8 cellular contexts compared by ENCODE assay signal in genomic region chr6:8435845-8436168, GRCh38. TPM values are rescaled to one million over a fixed set of nuclear protein-coding genes. Genes with fewer than 3 reads are reported as not detected.
DNase-seq lines count a peak whose midpoint lies in the region; ATAC-seq and TF ChIP-seq lines count a peak whose summit lies in the region.

No MANE protein-coding gene starts in this region.

- ATAC-seq in HG02623 (IDR thresholded peaks at IDR 0.05; ENCODE audit: unreplicated experiment): no peak

- H3K9ac ChIP-seq in parathyroid adenoma: no peak overlapping the region

- peaks cover 7% of the 10 kb centered on the region for H3K79me2 ChIP-seq in parathyroid adenoma

- H2AFZ ChIP-seq in parathyroid adenoma: peak overlapping the region; percentile 96

- DNase-seq in NCI-H1105 treated with DMSO at 0.1 percent for 48 hours (lab: John Stamatoyannopoulos, UW) (peak; percentile 72), NCI-H1105 (lab: John Stamatoyannopoulos, UW) (no peak), SJSA1 (ENCODE audit: low read depth in 1 of 2, low spot score in 2 of 2) (no peak), fibroblast of peridontal ligament (ENCODE audit: extremely low read depth) (peak; percentile 62), amniotic stem cell (lab: John Stamatoyannopoulos, UW) (no peak)
- no peak for DNase-seq in central memory CD4-positive, alpha-beta T cell

- H3K9me3 ChIP-seq in SJSA1 (replicated peaks) (no peaks in the 10 kb centered on the region), parathyroid adenoma (ENCODE audit: control insufficient read depth, low read length) (no peaks in the 10 kb centered on the region)

- H3K4me1 ChIP-seq in SJSA1 (replicated peaks) (peaks cover 12% of the 10 kb centered on the region), parathyroid adenoma (peaks cover 3% of the 10 kb centered on the region)

- H3K4me3 ChIP-seq in SJSA1: peak overlapping the region; percentile 75
- H3K4me3 ChIP-seq in parathyroid adenoma (ENCODE audit: low read depth, low read length): peak overlapping the region; percentile 91

- H3K27ac ChIP-seq in SJSA1 (peak overlapping the region; percentile 85), parathyroid adenoma (peak overlapping the region; percentile 85)

- no peak for TF ChIP-seq CTCF in parathyroid adenoma (IDR thresholded peaks at IDR 0.05)

- H3K36me3 ChIP-seq in SJSA1 (peaks cover 21% of the 10 kb centered on the region), parathyroid adenoma (ENCODE audit: control insufficient read depth, insufficient read depth, low read length) (no peaks in the 10 kb centered on the region)

- H3K27me3 ChIP-seq in SJSA1 (replicated peaks) (no peaks in the 10 kb centered on the region), parathyroid adenoma (ENCODE audit: control insufficient read depth, insufficient read depth, low read length) (no peaks in the 10 kb centered on the region)

- H3K4me2 ChIP-seq in parathyroid adenoma (ENCODE audit: low read length): peak overlapping the region; percentile 70

RNA-seq across cellular contexts. Expression of gene SLC35B3, which starts 0.5 kb away (rescaled TPM):
- total RNA-seq in SJSA1 (2014; rRNA removed; shearing (Covaris generic)): 7.7 and 15.8 TPM in 2 replicates

Comparison
In these comparisons a context has a peak if more than half of its experiments do, and no peak if none do; other contexts are left out.
1. DNase-seq: peak in NCI-H1105 treated with DMSO at 0.1 percent for 48 hours (single experiment) and fibroblast of peridontal ligament (single experiment); none in NCI-H1105 (single experiment), SJSA1 (0 of 2), amniotic stem cell (single experiment) and central memory CD4-positive, alpha-beta T cell (single experiment).